In the genomic region with DNA sequence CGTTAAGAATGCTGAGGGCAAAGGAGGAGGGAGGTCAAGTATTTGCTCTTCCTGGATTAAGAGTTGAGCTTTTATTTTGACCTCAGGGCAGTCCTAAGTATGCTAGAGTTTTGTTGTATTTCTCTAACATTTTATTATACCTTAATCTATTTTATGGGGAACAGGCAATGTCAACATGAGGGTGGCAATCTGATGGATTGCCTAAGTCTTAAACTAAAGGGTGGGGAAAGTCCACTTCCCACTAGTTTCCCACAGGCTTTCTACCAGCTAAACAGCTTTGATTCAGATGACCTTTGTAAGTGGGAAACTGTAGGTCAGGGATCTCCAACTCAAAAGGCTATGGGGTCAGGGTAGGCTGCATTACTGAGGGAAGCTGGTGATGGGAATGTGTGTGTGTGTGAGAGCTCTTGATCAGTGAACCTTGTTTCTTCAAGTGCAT, we compare ENCODE assay signal across 1 cellular context.
TF ChIP-seq lines count a peak whose summit lies in the region.

No MANE protein-coding gene starts in this region.

TF ChIP-seq in WTC11, 78 proteins besides CTCF, POLR2A, EP300 and RAD21 (continued from another document):
- TF ChIP-seq, protein P1, sequence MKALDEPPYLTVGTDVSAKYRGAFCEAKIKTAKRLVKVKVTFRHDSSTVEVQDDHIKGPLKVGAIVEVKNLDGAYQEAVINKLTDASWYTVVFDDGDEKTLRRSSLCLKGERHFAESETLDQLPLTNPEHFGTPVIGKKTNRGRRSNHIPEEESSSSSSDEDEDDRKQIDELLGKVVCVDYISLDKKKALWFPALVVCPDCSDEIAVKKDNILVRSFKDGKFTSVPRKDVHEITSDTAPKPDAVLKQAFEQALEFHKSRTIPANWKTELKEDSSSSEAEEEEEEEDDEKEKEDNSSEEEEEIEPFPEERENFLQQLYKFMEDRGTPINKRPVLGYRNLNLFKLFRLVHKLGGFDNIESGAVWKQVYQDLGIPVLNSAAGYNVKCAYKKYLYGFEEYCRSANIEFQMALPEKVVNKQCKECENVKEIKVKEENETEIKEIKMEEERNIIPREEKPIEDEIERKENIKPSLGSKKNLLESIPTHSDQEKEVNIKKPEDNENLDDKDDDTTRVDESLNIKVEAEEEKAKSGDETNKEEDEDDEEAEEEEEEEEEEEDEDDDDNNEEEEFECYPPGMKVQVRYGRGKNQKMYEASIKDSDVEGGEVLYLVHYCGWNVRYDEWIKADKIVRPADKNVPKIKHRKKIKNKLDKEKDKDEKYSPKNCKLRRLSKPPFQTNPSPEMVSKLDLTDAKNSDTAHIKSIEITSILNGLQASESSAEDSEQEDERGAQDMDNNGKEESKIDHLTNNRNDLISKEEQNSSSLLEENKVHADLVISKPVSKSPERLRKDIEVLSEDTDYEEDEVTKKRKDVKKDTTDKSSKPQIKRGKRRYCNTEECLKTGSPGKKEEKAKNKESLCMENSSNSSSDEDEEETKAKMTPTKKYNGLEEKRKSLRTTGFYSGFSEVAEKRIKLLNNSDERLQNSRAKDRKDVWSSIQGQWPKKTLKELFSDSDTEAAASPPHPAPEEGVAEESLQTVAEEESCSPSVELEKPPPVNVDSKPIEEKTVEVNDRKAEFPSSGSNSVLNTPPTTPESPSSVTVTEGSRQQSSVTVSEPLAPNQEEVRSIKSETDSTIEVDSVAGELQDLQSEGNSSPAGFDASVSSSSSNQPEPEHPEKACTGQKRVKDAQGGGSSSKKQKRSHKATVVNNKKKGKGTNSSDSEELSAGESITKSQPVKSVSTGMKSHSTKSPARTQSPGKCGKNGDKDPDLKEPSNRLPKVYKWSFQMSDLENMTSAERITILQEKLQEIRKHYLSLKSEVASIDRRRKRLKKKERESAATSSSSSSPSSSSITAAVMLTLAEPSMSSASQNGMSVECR (CRISPR knock-in tag; IDR thresholded peaks at IDR 0.05; ENCODE audit: borderline replicate concordance) = no peak
- TF ChIP-seq, protein P2, sequence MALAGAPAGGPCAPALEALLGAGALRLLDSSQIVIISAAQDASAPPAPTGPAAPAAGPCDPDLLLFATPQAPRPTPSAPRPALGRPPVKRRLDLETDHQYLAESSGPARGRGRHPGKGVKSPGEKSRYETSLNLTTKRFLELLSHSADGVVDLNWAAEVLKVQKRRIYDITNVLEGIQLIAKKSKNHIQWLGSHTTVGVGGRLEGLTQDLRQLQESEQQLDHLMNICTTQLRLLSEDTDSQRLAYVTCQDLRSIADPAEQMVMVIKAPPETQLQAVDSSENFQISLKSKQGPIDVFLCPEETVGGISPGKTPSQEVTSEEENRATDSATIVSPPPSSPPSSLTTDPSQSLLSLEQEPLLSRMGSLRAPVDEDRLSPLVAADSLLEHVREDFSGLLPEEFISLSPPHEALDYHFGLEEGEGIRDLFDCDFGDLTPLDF (CRISPR knock-in tag; IDR thresholded peaks at IDR 0.05) = no peak
- TF ChIP-seq, protein P3, sequence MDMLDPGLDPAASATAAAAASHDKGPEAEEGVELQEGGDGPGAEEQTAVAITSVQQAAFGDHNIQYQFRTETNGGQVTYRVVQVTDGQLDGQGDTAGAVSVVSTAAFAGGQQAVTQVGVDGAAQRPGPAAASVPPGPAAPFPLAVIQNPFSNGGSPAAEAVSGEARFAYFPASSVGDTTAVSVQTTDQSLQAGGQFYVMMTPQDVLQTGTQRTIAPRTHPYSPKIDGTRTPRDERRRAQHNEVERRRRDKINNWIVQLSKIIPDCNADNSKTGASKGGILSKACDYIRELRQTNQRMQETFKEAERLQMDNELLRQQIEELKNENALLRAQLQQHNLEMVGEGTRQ (CRISPR knock-in tag; IDR thresholded peaks at IDR 0.05) = no peak
- TF ChIP-seq, protein P4, sequence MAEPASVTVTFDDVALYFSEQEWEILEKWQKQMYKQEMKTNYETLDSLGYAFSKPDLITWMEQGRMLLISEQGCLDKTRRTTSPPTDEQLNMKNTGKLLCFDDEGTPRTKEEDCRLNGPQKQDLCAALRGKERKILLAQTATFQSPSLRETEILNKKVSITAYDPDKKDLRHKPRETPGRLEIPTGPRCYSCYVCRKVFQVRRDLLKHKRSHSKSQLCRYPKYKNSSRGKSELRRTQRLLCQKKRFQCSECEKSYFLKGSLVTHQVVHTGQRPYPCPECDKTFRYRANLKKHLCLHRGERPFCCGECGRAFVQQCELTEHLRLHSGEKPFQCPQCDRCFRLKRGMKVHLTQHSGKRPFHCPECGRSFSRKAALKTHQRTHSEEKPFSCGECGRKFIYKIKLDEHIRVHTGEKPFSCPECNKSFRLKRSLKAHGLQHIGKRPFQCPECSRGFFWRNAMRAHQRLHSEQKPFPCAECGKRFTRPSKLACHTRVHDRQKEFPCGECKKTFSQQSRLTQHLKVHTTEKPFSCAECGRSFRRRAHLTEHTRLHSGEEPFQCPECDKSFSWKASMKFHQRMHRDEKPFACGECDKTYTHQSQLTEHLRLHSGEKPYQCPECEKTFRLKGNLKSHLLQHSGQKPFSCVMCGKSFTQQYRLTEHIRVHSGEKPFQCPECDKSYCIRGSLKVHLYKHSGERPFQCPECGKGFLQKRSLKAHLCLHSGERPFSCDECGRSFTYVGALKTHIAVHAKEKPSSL (CRISPR knock-in tag; conservative IDR thresholded peaks at IDR 0.05) = no peak
- TF ChIP-seq ZBTB21 (CRISPR knock-in tag; IDR thresholded peaks at IDR 0.05; ENCODE audit: borderline replicate concordance) = no peak
- TF ChIP-seq, protein P5, sequence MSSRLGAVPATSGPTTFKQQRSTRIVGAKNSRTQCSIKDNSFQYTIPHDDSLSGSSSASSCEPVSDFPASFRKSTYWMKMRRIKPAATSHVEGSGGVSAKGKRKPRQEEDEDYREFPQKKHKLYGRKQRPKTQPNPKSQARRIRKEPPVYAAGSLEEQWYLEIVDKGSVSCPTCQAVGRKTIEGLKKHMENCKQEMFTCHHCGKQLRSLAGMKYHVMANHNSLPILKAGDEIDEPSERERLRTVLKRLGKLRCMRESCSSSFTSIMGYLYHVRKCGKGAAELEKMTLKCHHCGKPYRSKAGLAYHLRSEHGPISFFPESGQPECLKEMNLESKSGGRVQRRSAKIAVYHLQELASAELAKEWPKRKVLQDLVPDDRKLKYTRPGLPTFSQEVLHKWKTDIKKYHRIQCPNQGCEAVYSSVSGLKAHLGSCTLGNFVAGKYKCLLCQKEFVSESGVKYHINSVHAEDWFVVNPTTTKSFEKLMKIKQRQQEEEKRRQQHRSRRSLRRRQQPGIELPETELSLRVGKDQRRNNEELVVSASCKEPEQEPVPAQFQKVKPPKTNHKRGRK (CRISPR knock-in tag; IDR thresholded peaks at IDR 0.05; ENCODE audit: borderline replicate concordance) = no peak
- TF ChIP-seq, protein P6, sequence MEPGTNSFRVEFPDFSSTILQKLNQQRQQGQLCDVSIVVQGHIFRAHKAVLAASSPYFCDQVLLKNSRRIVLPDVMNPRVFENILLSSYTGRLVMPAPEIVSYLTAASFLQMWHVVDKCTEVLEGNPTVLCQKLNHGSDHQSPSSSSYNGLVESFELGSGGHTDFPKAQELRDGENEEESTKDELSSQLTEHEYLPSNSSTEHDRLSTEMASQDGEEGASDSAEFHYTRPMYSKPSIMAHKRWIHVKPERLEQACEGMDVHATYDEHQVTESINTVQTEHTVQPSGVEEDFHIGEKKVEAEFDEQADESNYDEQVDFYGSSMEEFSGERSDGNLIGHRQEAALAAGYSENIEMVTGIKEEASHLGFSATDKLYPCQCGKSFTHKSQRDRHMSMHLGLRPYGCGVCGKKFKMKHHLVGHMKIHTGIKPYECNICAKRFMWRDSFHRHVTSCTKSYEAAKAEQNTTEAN (CRISPR knock-in tag; IDR thresholded peaks at IDR 0.05) = no peak
- no peak for TF ChIP-seq ZNF138 (CRISPR knock-in tag; conservative IDR thresholded peaks at IDR 0.05)
- TF ChIP-seq, protein P7, sequence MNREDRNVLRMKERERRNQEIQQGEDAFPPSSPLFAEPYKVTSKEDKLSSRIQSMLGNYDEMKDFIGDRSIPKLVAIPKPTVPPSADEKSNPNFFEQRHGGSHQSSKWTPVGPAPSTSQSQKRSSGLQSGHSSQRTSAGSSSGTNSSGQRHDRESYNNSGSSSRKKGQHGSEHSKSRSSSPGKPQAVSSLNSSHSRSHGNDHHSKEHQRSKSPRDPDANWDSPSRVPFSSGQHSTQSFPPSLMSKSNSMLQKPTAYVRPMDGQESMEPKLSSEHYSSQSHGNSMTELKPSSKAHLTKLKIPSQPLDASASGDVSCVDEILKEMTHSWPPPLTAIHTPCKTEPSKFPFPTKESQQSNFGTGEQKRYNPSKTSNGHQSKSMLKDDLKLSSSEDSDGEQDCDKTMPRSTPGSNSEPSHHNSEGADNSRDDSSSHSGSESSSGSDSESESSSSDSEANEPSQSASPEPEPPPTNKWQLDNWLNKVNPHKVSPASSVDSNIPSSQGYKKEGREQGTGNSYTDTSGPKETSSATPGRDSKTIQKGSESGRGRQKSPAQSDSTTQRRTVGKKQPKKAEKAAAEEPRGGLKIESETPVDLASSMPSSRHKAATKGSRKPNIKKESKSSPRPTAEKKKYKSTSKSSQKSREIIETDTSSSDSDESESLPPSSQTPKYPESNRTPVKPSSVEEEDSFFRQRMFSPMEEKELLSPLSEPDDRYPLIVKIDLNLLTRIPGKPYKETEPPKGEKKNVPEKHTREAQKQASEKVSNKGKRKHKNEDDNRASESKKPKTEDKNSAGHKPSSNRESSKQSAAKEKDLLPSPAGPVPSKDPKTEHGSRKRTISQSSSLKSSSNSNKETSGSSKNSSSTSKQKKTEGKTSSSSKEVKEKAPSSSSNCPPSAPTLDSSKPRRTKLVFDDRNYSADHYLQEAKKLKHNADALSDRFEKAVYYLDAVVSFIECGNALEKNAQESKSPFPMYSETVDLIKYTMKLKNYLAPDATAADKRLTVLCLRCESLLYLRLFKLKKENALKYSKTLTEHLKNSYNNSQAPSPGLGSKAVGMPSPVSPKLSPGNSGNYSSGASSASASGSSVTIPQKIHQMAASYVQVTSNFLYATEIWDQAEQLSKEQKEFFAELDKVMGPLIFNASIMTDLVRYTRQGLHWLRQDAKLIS (CRISPR knock-in tag; IDR thresholded peaks at IDR 0.05; ENCODE audit: borderline replicate concordance) = no peak
- TF ChIP-seq TP53 (CRISPR knock-in tag; IDR thresholded peaks at IDR 0.05) = no peak
- TF ChIP-seq EMX1 (CRISPR knock-in tag; IDR thresholded peaks at IDR 0.05) = no peak
- no peak for TF ChIP-seq GRHL2 (CRISPR knock-in tag; IDR thresholded peaks at IDR 0.05; ENCODE audit: insufficient replicate concordance, severe bottlenecking)
- no peak for TF ChIP-seq ZNF232 (CRISPR knock-in tag; IDR thresholded peaks at IDR 0.05)
- TF ChIP-seq SMAD4 (CRISPR knock-in tag; IDR thresholded peaks at IDR 0.05) = no peak
